32 cellular contexts compared by ENCODE assay signal in genomic region chr3:178761024-178761423, GRCh38.
"Had no signal": no experiment of that assay in that cellular context is flagged by ENCODE, and none has a peak within 500 bp of the region (broad histone marks: within the 10 kb centered on the region; RNA-seq: fewer than 3 reads in every experiment).

No MANE protein-coding gene starts in this region.

- H3K27ac Mint-ChIP-seq: activated B cell treated with CpG ODN at 0.5 μM for 24 hours; activated CD4-positive, alpha-beta memory T cell treated with anti-CD3 and anti-CD28 coated beads for 36 hours; activated CD4-positive, alpha-beta T cell treated with anti-CD3 and anti-CD28 coated beads, Interleukin-2, amount 10 ng/mL, durations not matched to agents 7 days and 5 days; activated CD8-positive, alpha-beta T cell treated with anti-CD3 and anti-CD28 coated beads for 36 hours; activated naive CD4-positive, alpha-beta T cell treated with anti-CD3 and anti-CD28 coated beads, Interleukin-2, amount 50 U/mL, for 24 hours; activated naive CD8-positive, alpha-beta T cell; activated naive CD8-positive, alpha-beta T cell treated with anti-CD3 and anti-CD28 coated beads, Interleukin-2, amount 10 ng/mL, durations not matched to agents 7 days and 5 days; activated naive CD8-positive, alpha-beta T cell treated with anti-CD3 and anti-CD28 coated beads, Interleukin-2, amount 50 U/mL, for 24 hours; activated T-cell treated with anti-CD3 and anti-CD28 coated beads, Interleukin-2, amount 50 U/mL, for 72 hours; activated T-helper 1 cell treated with anti-CD3 and anti-CD28 coated beads, Interleukin-12 subunit alpha, Interleukin-12 subunit beta, Interleukin-2, Interleukin-4 antibody, amounts not matched to agents 30 ng/mL and 10 ng/mL and 1 ng/mL, durations not matched to agents 14 hours and 24 hours and 36 hours; activated T-helper 17 cell treated with anti-CD3 and anti-CD28 coated beads, Interleukin-2, amount 50 U/mL, for 72 hours; brain; T-helper 1 cell treated with Interleukin-12 subunit alpha and Interleukin-12 subunit beta and Interleukin-4 antibody, amounts not matched to agents 30 μg/mL and 1 μg/mL, for 36 hours; T-helper 2 cell treated with Interferon-gamma antibody and Interleukin-4, amounts not matched to agents 5 μg/mL and 100 μg/mL, for 36 hours had no signal

- H3K27me3 Mint-ChIP-seq: activated B cell treated with CpG ODN at 0.5 μM for 24 hours; activated CD4-positive, alpha-beta memory T cell treated with anti-CD3 and anti-CD28 coated beads for 36 hours; activated CD4-positive, alpha-beta T cell treated with anti-CD3 and anti-CD28 coated beads, Interleukin-2, amount 10 ng/mL, durations not matched to agents 7 days and 5 days; activated CD8-positive, alpha-beta T cell treated with anti-CD3 and anti-CD28 coated beads for 36 hours; activated naive CD4-positive, alpha-beta T cell treated with anti-CD3 and anti-CD28 coated beads, Interleukin-2, amount 10 ng/mL, durations not matched to agents 7 days and 5 days; activated naive CD8-positive, alpha-beta T cell; activated naive CD8-positive, alpha-beta T cell treated with anti-CD3 and anti-CD28 coated beads, Interleukin-2, amount 10 ng/mL, durations not matched to agents 7 days and 5 days; activated T-helper 17 cell treated with anti-CD3 and anti-CD28 coated beads, Interleukin-2, amount 50 U/mL, for 72 hours; brain; central memory CD8-positive, alpha-beta T cell had no signal

- H3K9me3 Mint-ChIP-seq: activated B cell treated with CpG ODN at 0.5 μM for 24 hours; activated CD4-positive, alpha-beta memory T cell treated with anti-CD3 and anti-CD28 coated beads for 36 hours; activated CD4-positive, alpha-beta T cell treated with anti-CD3 and anti-CD28 coated beads, Interleukin-2, amount 10 ng/mL, durations not matched to agents 7 days and 5 days; activated CD8-positive, alpha-beta T cell treated with anti-CD3 and anti-CD28 coated beads for 36 hours; activated naive CD4-positive, alpha-beta T cell treated with anti-CD3 and anti-CD28 coated beads, Interleukin-2, amount 10 ng/mL, durations not matched to agents 7 days and 5 days; activated naive CD4-positive, alpha-beta T cell treated with anti-CD3 and anti-CD28 coated beads, Interleukin-2, amount 50 U/mL, for 24 hours; activated naive CD8-positive, alpha-beta T cell treated with anti-CD3 and anti-CD28 coated beads, Interleukin-2, amount 10 ng/mL, durations not matched to agents 7 days and 5 days; activated naive CD8-positive, alpha-beta T cell treated with anti-CD3 and anti-CD28 coated beads, Interleukin-2, amount 50 U/mL, for 24 hours; activated T-cell treated with anti-CD3 and anti-CD28 coated beads, Interleukin-2, amount 50 U/mL, for 4 hours; activated T-cell treated with anti-CD3 and anti-CD28 coated beads, Interleukin-2, amount 50 U/mL, for 72 hours; activated T-helper 1 cell treated with anti-CD3 and anti-CD28 coated beads, Interleukin-12 subunit alpha, Interleukin-12 subunit beta, Interleukin-2, Interleukin-4 antibody, amounts not matched to agents 30 ng/mL and 10 ng/mL and 1 ng/mL, durations not matched to agents 14 hours and 24 hours and 36 hours; activated T-helper 17 cell treated with anti-CD3 and anti-CD28 coated beads, Interleukin-2, amount 50 U/mL, for 72 hours; central memory CD8-positive, alpha-beta T cell; T-helper 1 cell treated with Interleukin-12 subunit alpha and Interleukin-12 subunit beta and Interleukin-4 antibody, amounts not matched to agents 30 μg/mL and 1 μg/mL, for 36 hours; T-helper 2 cell treated with Interferon-gamma antibody and Interleukin-4, amounts not matched to agents 5 μg/mL and 100 μg/mL, for 36 hours had no signal

- ATAC-seq: activated CD8-positive, alpha-beta T cell treated with anti-CD3 and anti-CD28 coated beads for 36 hours; activated naive CD8-positive, alpha-beta T cell treated with anti-CD3 and anti-CD28 coated beads, Interleukin-2, amount 50 U/mL, for 24 hours; activated T-cell treated with anti-CD3 and anti-CD28 coated beads, Interleukin-2, amount 50 U/mL, for 4 hours; activated T-cell treated with anti-CD3 and anti-CD28 coated beads, Interleukin-2, amount 50 U/mL, for 72 hours; activated T-helper 17 cell treated with anti-CD3 and anti-CD28 coated beads, Interleukin-2, amount 50 U/mL, for 72 hours had no signal

- H3K4me3 Mint-ChIP-seq: activated B cell treated with CpG ODN at 0.5 μM for 24 hours; activated CD4-positive, alpha-beta memory T cell treated with anti-CD3 and anti-CD28 coated beads for 36 hours; activated CD4-positive, alpha-beta T cell treated with anti-CD3 and anti-CD28 coated beads, Interleukin-2, amount 10 ng/mL, durations not matched to agents 7 days and 5 days; activated CD8-positive, alpha-beta T cell treated with anti-CD3 and anti-CD28 coated beads for 36 hours; activated naive CD4-positive, alpha-beta T cell treated with anti-CD3 and anti-CD28 coated beads, Interleukin-2, amount 10 ng/mL, durations not matched to agents 7 days and 5 days; activated naive CD4-positive, alpha-beta T cell treated with anti-CD3 and anti-CD28 coated beads, Interleukin-2, amount 50 U/mL, for 24 hours; activated naive CD8-positive, alpha-beta T cell; activated naive CD8-positive, alpha-beta T cell treated with anti-CD3 and anti-CD28 coated beads, Interleukin-2, amount 10 ng/mL, durations not matched to agents 7 days and 5 days; activated naive CD8-positive, alpha-beta T cell treated with anti-CD3 and anti-CD28 coated beads, Interleukin-2, amount 50 U/mL, for 24 hours; activated T-cell treated with anti-CD3 and anti-CD28 coated beads, Interleukin-2, amount 50 U/mL, for 4 hours; activated T-cell treated with anti-CD3 and anti-CD28 coated beads, Interleukin-2, amount 50 U/mL, for 72 hours; activated T-helper 1 cell treated with anti-CD3 and anti-CD28 coated beads, Interleukin-12 subunit alpha, Interleukin-12 subunit beta, Interleukin-2, Interleukin-4 antibody, amounts not matched to agents 30 ng/mL and 10 ng/mL and 1 ng/mL, durations not matched to agents 14 hours and 24 hours and 36 hours; activated T-helper 17 cell treated with anti-CD3 and anti-CD28 coated beads, Interleukin-2, amount 50 U/mL, for 72 hours; brain; central memory CD8-positive, alpha-beta T cell; T-helper 1 cell treated with Interleukin-12 subunit alpha and Interleukin-12 subunit beta and Interleukin-4 antibody, amounts not matched to agents 30 μg/mL and 1 μg/mL, for 36 hours; T-helper 2 cell treated with Interferon-gamma antibody and Interleukin-4, amounts not matched to agents 5 μg/mL and 100 μg/mL, for 36 hours had no signal

- H3K4me1 Mint-ChIP-seq: activated B cell treated with CpG ODN at 0.5 μM for 24 hours; activated CD4-positive, alpha-beta T cell treated with anti-CD3 and anti-CD28 coated beads, Interleukin-2, amount 10 ng/mL, durations not matched to agents 7 days and 5 days; activated naive CD4-positive, alpha-beta T cell treated with anti-CD3 and anti-CD28 coated beads, Interleukin-2, amount 10 ng/mL, durations not matched to agents 7 days and 5 days; activated naive CD4-positive, alpha-beta T cell treated with anti-CD3 and anti-CD28 coated beads, Interleukin-2, amount 50 U/mL, for 24 hours; activated naive CD8-positive, alpha-beta T cell treated with anti-CD3 and anti-CD28 coated beads, Interleukin-2, amount 10 ng/mL, durations not matched to agents 7 days and 5 days; activated naive CD8-positive, alpha-beta T cell treated with anti-CD3 and anti-CD28 coated beads, Interleukin-2, amount 50 U/mL, for 24 hours; activated T-helper 17 cell treated with anti-CD3 and anti-CD28 coated beads, Interleukin-2, amount 50 U/mL, for 72 hours; brain; central memory CD8-positive, alpha-beta T cell had no signal

- H3K36me3 Mint-ChIP-seq: activated CD4-positive, alpha-beta memory T cell treated with anti-CD3 and anti-CD28 coated beads for 36 hours; activated naive CD4-positive, alpha-beta T cell treated with anti-CD3 and anti-CD28 coated beads, Interleukin-2, amount 10 ng/mL, durations not matched to agents 7 days and 5 days; activated naive CD4-positive, alpha-beta T cell treated with anti-CD3 and anti-CD28 coated beads, Interleukin-2, amount 50 U/mL, for 24 hours; activated naive CD8-positive, alpha-beta T cell; activated naive CD8-positive, alpha-beta T cell treated with anti-CD3 and anti-CD28 coated beads, Interleukin-2, amount 10 ng/mL, durations not matched to agents 7 days and 5 days; brain had no signal

- DNase-seq: activated B cell treated with CpG ODN at 0.5 μM for 24 hours; activated CD4-positive, alpha-beta memory T cell treated with anti-CD3 and anti-CD28 coated beads for 36 hours; activated CD4-positive, alpha-beta T cell treated with anti-CD3 and anti-CD28 coated beads for 4 hours; activated CD4-positive, alpha-beta T cell treated with anti-CD3 and anti-CD28 coated beads, Interleukin-2, amount 10 ng/mL, durations not matched to agents 7 days and 5 days; activated CD4-positive, CD25-positive, alpha-beta regulatory T cell treated with anti-CD3 and anti-CD28 coated beads, Interleukin-2, amount 50 U/mL, for 72 hours; activated CD8-positive, alpha-beta memory T cell treated with anti-CD3 and anti-CD28 coated beads, Interleukin-2, amount 50 U/mL, for 4 hours; activated CD8-positive, alpha-beta T cell treated with anti-CD3 and anti-CD28 coated beads for 36 hours; activated effector memory CD4-positive, alpha-beta T cell treated with anti-CD3 and anti-CD28 coated beads, Interleukin-2, amount 50 U/mL, for 16 hours; activated gamma-delta T cell treated with Interleukin-2 at 50 U/mL for 16 hours; activated naive CD4-positive, alpha-beta T cell treated with anti-CD3 and anti-CD28 coated beads, Interleukin-2, amount 10 ng/mL, durations not matched to agents 7 days and 5 days; activated naive CD4-positive, alpha-beta T cell treated with Interleukin-2 at 50 U/mL for 16 hours; activated naive CD8-positive, alpha-beta T cell treated with anti-CD3 and anti-CD28 coated beads, Interleukin-2, amount 10 ng/mL, durations not matched to agents 7 days and 5 days; activated naive CD8-positive, alpha-beta T cell treated with anti-CD3 and anti-CD28 coated beads, Interleukin-2, amount 50 U/mL, for 24 hours; activated T-cell treated with anti-CD3 and anti-CD28 coated beads for 4 hours; activated T-cell treated with anti-CD3 and anti-CD28 coated beads, Interleukin-2, amount 50 U/mL, for 1 hour; activated T-cell treated with anti-CD3 and anti-CD28 coated beads, Interleukin-2, amount 50 U/mL, for 4 hours; activated T-cell treated with anti-CD3 and anti-CD28 coated beads, Interleukin-2, amount 50 U/mL, for 72 hours; amygdala; anterior cingulate cortex; caudate nucleus; cerebellar nuclear complex; T-helper 1 cell; T-helper 2 cell; T-helper 9 cell had no signal
